Comparison of ENCODE assay signal across 23 cellular contexts in the genomic region with DNA sequence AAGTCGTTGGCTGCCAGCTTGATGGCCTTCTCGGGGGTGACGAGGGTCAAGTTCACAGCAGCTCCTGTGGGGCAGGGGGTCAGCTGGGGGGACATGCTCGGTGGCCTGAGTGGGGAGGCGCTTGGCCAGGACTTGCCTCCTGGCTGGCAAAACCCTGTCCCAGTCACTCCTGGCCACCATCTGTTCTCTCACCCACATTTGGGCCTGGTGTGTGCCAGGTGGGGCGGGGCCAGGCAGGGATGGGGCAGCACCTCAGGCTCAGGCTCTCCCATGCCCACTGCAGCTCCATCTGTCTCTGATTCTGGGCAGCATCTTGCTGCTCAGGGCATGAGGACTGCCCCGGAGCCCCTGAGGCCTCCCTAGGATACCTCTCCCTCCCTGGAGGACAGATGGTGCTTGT. TPM values are rescaled to one million over a fixed set of nuclear protein-coding genes. Genes with fewer than 3 reads are reported as not detected.
DNase-seq lines count a peak whose midpoint lies in the region; ATAC-seq and TF ChIP-seq lines count a peak whose summit lies in the region.
"Had no signal": no experiment of that assay in that cellular context is flagged by ENCODE, and none has a peak within 500 bp of the region (broad histone marks: within the 10 kb centered on the region; RNA-seq: fewer than 3 reads in every experiment).

No MANE protein-coding gene starts in this region.

- H3K27ac ChIP-seq in angular gyrus (ENCODE audit: low read depth, low read length) = peak overlapping the region; percentile 70
- H3K27ac ChIP-seq: adrenal gland, cardiac muscle cell, gastrocnemius medialis, PC-9, right atrium auricular region, upper lobe of left lung had no signal

- H3K4me1 Mint-ChIP-seq in T-helper 2 cell treated with Interferon-gamma antibody and Interleukin-4, amounts not matched to agents 5 μg/mL and 100 μg/mL, for 36 hours (ENCODE audit: low read depth) = peaks cover 12% of the 10 kb centered on the region
- H3K4me1 Mint-ChIP-seq in neural crest cell = peaks cover 15% of the 10 kb centered on the region

- peaks cover 6% of the 10 kb centered on the region for H3K36me3 Mint-ChIP-seq in T-helper 2 cell treated with Interferon-gamma antibody and Interleukin-4, amounts not matched to agents 5 μg/mL and 100 μg/mL, for 36 hours (ENCODE audit: low read depth)
- no peaks in the 10 kb centered on the region for H3K36me3 Mint-ChIP-seq in neural crest cell (ENCODE audit: low read depth)

- no peaks in the 10 kb centered on the region for H3K9me3 Mint-ChIP-seq in T-helper 2 cell treated with Interferon-gamma antibody and Interleukin-4, amounts not matched to agents 5 μg/mL and 100 μg/mL, for 36 hours
- H3K9me3 Mint-ChIP-seq in neural crest cell = no peaks in the 10 kb centered on the region
- H3K9me3 Mint-ChIP-seq: HFFc6 had no signal

- H3K4me3 Mint-ChIP-seq in T-helper 2 cell treated with Interferon-gamma antibody and Interleukin-4, amounts not matched to agents 5 μg/mL and 100 μg/mL, for 36 hours = peak overlapping the region; percentile 42
- H3K4me3 Mint-ChIP-seq in neural crest cell = peak overlapping the region; percentile 66
- H3K4me3 Mint-ChIP-seq: HFFc6 had no signal

- no peak for ATAC-seq in GM19467 (IDR thresholded peaks at IDR 0.05; ENCODE audit: unreplicated experiment)
- ATAC-seq: esophagus mucosa, gastrocnemius medialis, T-helper 17 cell had no signal

- TF ChIP-seq CTCF in neural crest cell (conservative IDR thresholded peaks at IDR 0.05) = no peak

- no peaks in the 10 kb centered on the region for H3K27me3 Mint-ChIP-seq in T-helper 2 cell treated with Interferon-gamma antibody and Interleukin-4, amounts not matched to agents 5 μg/mL and 100 μg/mL, for 36 hours (ENCODE audit: low read depth)
- H3K27me3 Mint-ChIP-seq in neural crest cell (ENCODE audit: low read depth) = no peaks in the 10 kb centered on the region
- H3K27me3 Mint-ChIP-seq: T-helper 17 cell had no signal

- H3K27ac Mint-ChIP-seq in T-helper 2 cell treated with Interferon-gamma antibody and Interleukin-4, amounts not matched to agents 5 μg/mL and 100 μg/mL, for 36 hours = no peak overlapping the region
- H3K27ac Mint-ChIP-seq in neural crest cell (ENCODE audit: unreplicated experiment) = no peak overlapping the region
- H3K27ac Mint-ChIP-seq: HFFc6, T-helper 17 cell had no signal

- no peak for DNase-seq in T-helper 2 cell treated with Interferon-gamma antibody and Interleukin-4, amounts not matched to agents 5 μg/mL and 100 μg/mL, for 36 hours (ENCODE audit: low spot score)
- DNase-seq in T-helper 2 cell = no peak
- peak; percentile 55 for DNase-seq in NCI-H1694 treated with DMSO at 0.1 percent for 48 hours (lab: John Stamatoyannopoulos, UW)
- DNase-seq in neural crest cell (ENCODE audit: low read depth, low spot score) = no peak
- DNase-seq in activated CD4-positive, CD25-positive, alpha-beta regulatory T cell (lab: John Stamatoyannopoulos, UW) = no peak
- DNase-seq in EL = no peak
- DNase-seq: adrenal gland; BE2C; effector CD4-positive, alpha-beta T cell; gastrocnemius medialis; HFFc6; mammary epithelial cell; PC-9; stimulated activated CD4-positive, alpha-beta T cell treated with anti-CD3 and anti-CD28 coated beads, Interleukin-4, amount 100 ng/mL, for 4 hours; T-helper 17 cell had no signal

RNA-seq across cellular contexts. Expression of gene CEND1, which starts 3.7 kb away (rescaled TPM):
- 1.0 and 1.2 TPM in 2 replicates for total RNA-seq in neural crest cell
- total RNA-seq: A172, esophagus mucosa, mammary epithelial cell, osteoblast, PC-9, upper lobe of left lung had no signal

RNA-seq across cellular contexts. Expression of gene SLC25A22, which starts 4.5 kb away (rescaled TPM):
- 53.4 and 54.6 TPM in 2 replicates for total RNA-seq in neural crest cell

RNA-seq across cellular contexts. Expression of gene PIDD1, which starts 11.5 kb away (rescaled TPM):
- total RNA-seq in neural crest cell = 30.7 and 37.9 TPM in 2 replicates

RNA-seq across cellular contexts. Expression of gene RPLP2, which starts 16.2 kb away (rescaled TPM):
- 1,810 and 1,830 TPM in 2 replicates for total RNA-seq in neural crest cell

RNA-seq across cellular contexts. Expression of gene GATD1, which starts 16.3 kb away (rescaled TPM):
- 93.6 and 94.9 TPM in 2 replicates for total RNA-seq in neural crest cell
